ENCODE assay signal across 9 cellular contexts in genomic region chr16:84143784-84144199, GRCh38. TPM values are rescaled to one million over a fixed set of nuclear protein-coding genes. Genes with fewer than 3 reads are reported as not detected.
DNase-seq lines count a peak whose midpoint lies in the region; ATAC-seq and TF ChIP-seq lines count a peak whose summit lies in the region.
"Had no signal": no experiment of that assay in that cellular context is flagged by ENCODE, and none has a peak within 500 bp of the region (broad histone marks: within the 10 kb centered on the region; RNA-seq: fewer than 3 reads in every experiment).

No MANE protein-coding gene starts in this region.

- no peak overlapping the region for H3K14ac ChIP-seq in IMR-90 (replicated peaks; ENCODE audit: low read depth, low read length)

- in situ Hi-C loops in IMR-90 (cut with MboI; ENCODE audit: low sequenced_read_pairs) = no loop called here

- H4K20me1 ChIP-seq in IMR-90 (ENCODE audit: insufficient read depth, low read length) = peaks cover 12% of the 10 kb centered on the region; the same call in 1 of the 2 replicates

- peak overlapping the region; percentile 97 for H3K4me2 ChIP-seq in IMR-90 (ENCODE audit: low read depth, low read length)

- WGBS in IMR-90 (ENCODE audit: extremely low coverage in 2 of 2, insufficient read length in 1 of 2), 2 experiments = no CpG with 5 or more reads among the region's 13 CpGs

- no peak for ATAC-seq in IMR-90 (ENCODE audit: low read depth)
- no peak for ATAC-seq in GM19035 (IDR thresholded peaks at IDR 0.05; ENCODE audit: unreplicated experiment)
- ATAC-seq in Right ventricle myocardium inferior = no peak

- POLR2A ChIA-PET in IMR-90 (lab: Charles Lee; ENCODE audit: unreplicated experiment) = no interaction called here

- no peak overlapping the region for H4K8ac ChIP-seq in IMR-90 (ENCODE audit: low read depth in 2 of 2, low read length in 2 of 2)

- no peak overlapping the region for H4K5ac ChIP-seq in IMR-90 (ENCODE audit: low read depth, low read length)

- no peak overlapping the region for H2AK9ac ChIP-seq in IMR-90 (replicated peaks; ENCODE audit: low read depth, low read length, poor library complexity)

- H2BK20ac ChIP-seq in IMR-90 (ENCODE audit: low read depth, low read length) = no peak overlapping the region

- peak overlapping the region; percentile 74 for H3K4me3 ChIP-seq in ACC112 (ENCODE audit: low read depth, low read length)
- H3K4me3 ChIP-seq in IMR-90 (ENCODE audit: insufficient read depth, low read depth, low read length) = peak overlapping the region; percentile 99
- H3K4me3 ChIP-seq in breast epithelium = peak overlapping the region; percentile 89 to 98 (median 95)
- peak overlapping the region; percentile 65 to 76 for H3K4me3 ChIP-seq in muscle layer of colon (ENCODE audit: low read depth in 1 of 2, low read length in 2 of 2)

- TF ChIP-seq CTCF in IMR-90 (conservative IDR thresholded peaks at IDR 0.05; ENCODE audit: low read depth, low read length) (no peak), breast epithelium (IDR thresholded peaks at IDR 0.05) (no peak)

- no peaks in the 10 kb centered on the region for H3K36me3 ChIP-seq in ACC112 (ENCODE audit: insufficient read depth, low read length)
- no peaks in the 10 kb centered on the region for H3K36me3 ChIP-seq in IMR-90 (ENCODE audit: control insufficient read depth, insufficient read depth, low read length)
- no peaks in the 10 kb centered on the region for H3K36me3 ChIP-seq in breast epithelium
- H3K36me3 ChIP-seq in muscle layer of colon (ENCODE audit: insufficient read depth, low read length) = no peaks in the 10 kb centered on the region

- peaks cover 14% of the 10 kb centered on the region for H3K9me1 ChIP-seq in IMR-90 (ENCODE audit: insufficient read depth, low read length)

- no peak overlapping the region for H2AFZ ChIP-seq in ACC112 (ENCODE audit: low read length, unreplicated experiment)
- H2AFZ ChIP-seq in IMR-90 (replicated peaks; ENCODE audit: low read length, poor library complexity) = no peak overlapping the region

- H3K9me3 ChIP-seq in IMR-90 (ENCODE audit: control insufficient read depth, insufficient read depth, low read length) (no peaks in the 10 kb centered on the region), breast epithelium (no peaks in the 10 kb centered on the region), muscle layer of colon (ENCODE audit: low read length) (no peaks in the 10 kb centered on the region)

- H3K4ac ChIP-seq in IMR-90 (ENCODE audit: low read depth, low read length) = 0 out of 2 replicates have a peak overlapping the region, but pooled peaks have one; percentile 67

- intact Hi-C loops in IMR-90 (cut with micrococcal nuclease) (no loop called here), breast epithelium (cut with DNase I; ENCODE audit: low total_unique reads) (no loop called here), Right ventricle myocardium inferior (cut with DNase I) (loop anchor here (2.0 kb wide), 1 partner anchor 33 kb away; no protein-coding TSS in a partner anchor)

- H3K56ac ChIP-seq in IMR-90 (ENCODE audit: extremely low read depth, insufficient read depth, low read length) = no peak overlapping the region

- H3K27me3 ChIP-seq in ACC112 (ENCODE audit: insufficient read depth, low read length) = peaks cover 8% of the 10 kb centered on the region
- peaks cover 8% of the 10 kb centered on the region for H3K27me3 ChIP-seq in IMR-90 (ENCODE audit: control insufficient read depth, insufficient read depth, low read length)
- no peaks in the 10 kb centered on the region for H3K27me3 ChIP-seq in breast epithelium
- H3K27me3 ChIP-seq in muscle layer of colon (ENCODE audit: control insufficient read depth in 1 of 2, insufficient read depth in 2 of 2, low read length in 2 of 2) = no peaks in the 10 kb centered on the region

- H3K4me1 ChIP-seq in ACC112 (ENCODE audit: control insufficient read depth, insufficient read depth, low read length, unreplicated experiment) (no peaks in the 10 kb centered on the region), IMR-90 (ENCODE audit: control insufficient read depth, insufficient read depth, low read length) (peaks cover 13% of the 10 kb centered on the region), breast epithelium (no peaks in the 10 kb centered on the region), muscle layer of colon (ENCODE audit: insufficient read depth, low read length) (peaks cover 12% of the 10 kb centered on the region)

- H2AK5ac ChIP-seq in IMR-90 (ENCODE audit: low read depth, low read length) = no peak overlapping the region

- H2BK15ac ChIP-seq in IMR-90 (ENCODE audit: low read depth, low read length) = no peak overlapping the region

- H3K79me1 ChIP-seq in IMR-90 (ENCODE audit: low read depth in 1 of 2, low read length in 2 of 2) = peaks cover 21 to 45% of the 10 kb centered on the region in 2 experiments

- no peak overlapping the region for H4K91ac ChIP-seq in IMR-90 (ENCODE audit: insufficient read depth, low read depth, low read length)

- CTCF ChIA-PET in IMR-90 (lab: Yijun Ruan, JAX) = no interaction called here

- no peak overlapping the region for H3K18ac ChIP-seq in IMR-90 (ENCODE audit: low read depth, low read length)

- H3K9ac ChIP-seq in IMR-90 (ENCODE audit: low read depth, low read length) = peak overlapping the region; percentile 75
- peak overlapping the region; percentile 61 for H3K9ac ChIP-seq in muscle layer of colon (ENCODE audit: low read length)

- dilution Hi-C loops in IMR-90 (cut with HindIII; ENCODE audit: low sequenced_read_pairs, unreplicated experiment) = no loop called here

- no peak overlapping the region for H2BK120ac ChIP-seq in IMR-90 (ENCODE audit: low read depth, low read length)

- BruUV-seq in IMR-90 (replicated peaks; lab: Mats Ljungman, UMichigan) = no TSS peak

- no peak for TF ChIP-seq RAD21 in IMR-90 (IDR thresholded peaks at IDR 0.05; ENCODE audit: low read length)

- TF ChIP-seq POLR2A in IMR-90 (IDR thresholded peaks at IDR 0.05; ENCODE audit: low read depth, low read length) (no peak), breast epithelium (IDR thresholded peaks at IDR 0.05) (no peak)

- H3K27ac ChIP-seq in ACC112 (ENCODE audit: low read depth, low read length) (no peak overlapping the region), IMR-90 (ENCODE audit: insufficient read depth, low read length) (no peak overlapping the region), breast epithelium (peak overlapping the region; percentile 83 to 86), muscle layer of colon (ENCODE audit: low read depth, low read length) (no peak overlapping the region)

- H3K79me2 ChIP-seq in ACC112 (ENCODE audit: control insufficient read depth, insufficient read depth, low read length, unreplicated experiment) = peaks cover 19% of the 10 kb centered on the region

- H2BK5ac ChIP-seq in IMR-90 (ENCODE audit: low read depth, low read length, poor library complexity, severe bottlenecking) = no peak overlapping the region

- DNase-seq in IMR-90 (no peak), breast epithelium (ENCODE audit: low spot score in 2 of 2) (no peak), NCI-H187 (lab: John Stamatoyannopoulos, UW) (no peak), NCI-H524 (lab: John Stamatoyannopoulos, UW) (no peak), Right ventricle myocardium inferior (ENCODE audit: missing footprints) (no peak)

- H3K23ac ChIP-seq in IMR-90 (ENCODE audit: low read depth, low read length) = peak overlapping the region; percentile 92; the same call in 1 of the 2 replicates

TF ChIP-seq in IMR-90, 13 proteins besides CTCF, POLR2A, EP300 and RAD21 (continues in another document):
- no peak for TF ChIP-seq RFX5 (IDR thresholded peaks at IDR 0.05; ENCODE audit: low read depth, low read length)
- no peak for TF ChIP-seq MXI1 (IDR thresholded peaks at IDR 0.05; ENCODE audit: borderline replicate concordance, low read depth, low read length)
- TF ChIP-seq ELK1 (IDR thresholded peaks at IDR 0.05; ENCODE audit: borderline replicate concordance, low read depth, low read length) = no peak
- TF ChIP-seq CEBPB (IDR thresholded peaks at IDR 0.05; ENCODE audit: low read depth, low read length) = no peak
- no peak for TF ChIP-seq SMC3 (IDR thresholded peaks at IDR 0.05; ENCODE audit: low read depth, low read length)

RNA-seq across cellular contexts. Expression of gene HSDL1, which starts 1.2 kb away (rescaled TPM):
- total RNA-seq in IMR-90 (2012; rRNA removed) = 18.3 and 25.6 TPM in 2 replicates
- 9.4 and 11.6 TPM in 2 replicates for polyA plus RNA-seq in IMR-90 (2012; rRNA removed)
- 12.5 and 22.4 TPM in 2 replicates for polyA plus RNA-seq in IMR-90 (2012; cell fraction: cytosol; rRNA removed)
- 11.9 and 26.2 TPM in 2 replicates for polyA plus RNA-seq in IMR-90 (2012; cell fraction: nucleus; rRNA removed; ENCODE audit: low replicate concordance)
- 10 to 100 TPM; 17.0 to 25.8 (median 21.0) TPM for total RNA-seq in breast epithelium
- 24.1 TPM for total RNA-seq in Right ventricle myocardium inferior

RNA-seq across cellular contexts. Expression of gene DNAAF1, which starts 1.3 kb away (rescaled TPM):
- not detected in 2 replicates for total RNA-seq in IMR-90 (2012; rRNA removed)
- 0.05 TPM in 1 of 2 replicates, not detected in the other for polyA plus RNA-seq in IMR-90 (2012; rRNA removed)
- not detected in 2 replicates for polyA plus RNA-seq in IMR-90 (2012; cell fraction: cytosol; rRNA removed)
- 0.10 and 0.23 TPM in 2 replicates for polyA plus RNA-seq in IMR-90 (2012; cell fraction: nucleus; rRNA removed; ENCODE audit: low replicate concordance)
- total RNA-seq in breast epithelium = 1 to 10 TPM in 2 of 3 donors, not detected in 1; 1.2 to 9.5 TPM
- total RNA-seq in Right ventricle myocardium inferior = not detected
- total RNA-seq: myocyte had no signal

RNA-seq across cellular contexts. Expression of gene MBTPS1, which starts 27.1 kb away (rescaled TPM):
- 70.3 and 70.4 TPM in 2 replicates for total RNA-seq in IMR-90 (2012; rRNA removed)
- 45.9 and 59.0 TPM in 2 replicates for polyA plus RNA-seq in IMR-90 (2012; rRNA removed)
- polyA plus RNA-seq in IMR-90 (2012; cell fraction: cytosol; rRNA removed) = 51.7 and 95.2 TPM in 2 replicates
- 75.3 and 106 TPM in 2 replicates for polyA plus RNA-seq in IMR-90 (2012; cell fraction: nucleus; rRNA removed; ENCODE audit: low replicate concordance)
- 100 to 1,000 TPM in 2 of 3 donors, 10 to 100 TPM in 1; 95.4 to 142 (median 121) TPM for total RNA-seq in breast epithelium
- 70.2 TPM for total RNA-seq in Right ventricle myocardium inferior

RNA-seq across cellular contexts. Expression of gene TAF1C, which starts 43.1 kb away (rescaled TPM):
- 6.1 and 7.3 TPM in 2 replicates for total RNA-seq in IMR-90 (2012; rRNA removed)
- 35.5 and 41.6 TPM in 2 replicates for polyA plus RNA-seq in IMR-90 (2012; rRNA removed)
- 15.1 and 17.4 TPM in 2 replicates for polyA plus RNA-seq in IMR-90 (2012; cell fraction: cytosol; rRNA removed)
- 397 and 707 TPM in 2 replicates for polyA plus RNA-seq in IMR-90 (2012; cell fraction: nucleus; rRNA removed; ENCODE audit: low replicate concordance)
- 10 to 100 TPM; 29.5 to 52.7 (median 39.0) TPM for total RNA-seq in breast epithelium
- total RNA-seq in Right ventricle myocardium inferior = 26.5 TPM

RNA-seq across cellular contexts. Expression of gene ADAD2, which starts 47.2 kb away (rescaled TPM):
- not detected in 2 replicates for total RNA-seq in IMR-90 (2012; rRNA removed)
- polyA plus RNA-seq in IMR-90 (2012; rRNA removed) = not detected in 2 replicates
- polyA plus RNA-seq in IMR-90 (2012; cell fraction: cytosol; rRNA removed) = 0.06 TPM in 1 of 2 replicates, not detected in the other
- polyA plus RNA-seq in IMR-90 (2012; cell fraction: nucleus; rRNA removed; ENCODE audit: low replicate concordance) = 0.03 TPM in 1 of 2 replicates, not detected in the other
- total RNA-seq in breast epithelium = under 1 TPM in 2 of 3 donors, not detected in 1; 0.15 to 0.96 TPM
- total RNA-seq in Right ventricle myocardium inferior = not detected
- total RNA-seq: myocyte had no signal

Comparison
In these comparisons a context has a peak if more than half of its experiments do, and no peak if none do; other contexts are left out.
1. H3K27ac ChIP-seq: peak in breast epithelium (2 of 2); none in ACC112 (single experiment), IMR-90 (single experiment) and muscle layer of colon (single experiment).
2. Peak in every context shown above with its lines, with median percentiles within 50 percentile points of each other: H3K4me3 ChIP-seq.